ENCODE assay signal across 1 cellular context in genomic region chr12:117968826-117969659, GRCh38.
A peak's percentile ranks its signal among the peaks of the same experiment; 100 is the strongest.
TF ChIP-seq lines count a peak whose summit lies in the region.

TSS of gene KSR2 (minus strand) at chr12:117968990. CDS start at chr12:117968255, 735 bp downstream.

TF ChIP-seq in HepG2, 621 proteins besides CTCF, POLR2A, EP300 and RAD21 (continued from another document):
- TF ChIP-seq ZNF407 (CRISPR knock-in tag; IDR thresholded peaks at IDR 0.05; ENCODE audit: not compliant biosample characterization) (peak; percentile 100), ZFP91 (CRISPR knock-in tag; IDR thresholded peaks at IDR 0.05; ENCODE audit: borderline replicate concordance) (peak; percentile 26; the same call in 1 of the 2 replicates), MEIS2 (CRISPR knock-in tag; IDR thresholded peaks at IDR 0.05) (peak; percentile 56; the same call in 1 of the 2 replicates), ZNF333 (CRISPR knock-in tag; IDR thresholded peaks at IDR 0.05; ENCODE audit: borderline replicate concordance) (no peak), PATZ1 (CRISPR knock-in tag; IDR thresholded peaks at IDR 0.05) (peak; percentile 47; the same call in 1 of the 2 replicates), ZFY (CRISPR knock-in tag; IDR thresholded peaks at IDR 0.05) (0 out of 2 replicates have a peak, but pooled peaks have one; percentile 18), STAT6 (CRISPR knock-in tag; IDR thresholded peaks at IDR 0.05; ENCODE audit: borderline replicate concordance) (no peak), ZNF777 (CRISPR knock-in tag; IDR thresholded peaks at IDR 0.05) (peak; percentile 60; the same call in 1 of the 2 replicates), CEBPB (IDR thresholded peaks at IDR 0.05; ENCODE audit: borderline replicate concordance, low read depth, low read length) (peak; percentile 39; the same call in 1 of the 2 replicates), ZNF709 (CRISPR knock-in tag; IDR thresholded peaks at IDR 0.05) (no peak), GMEB2 (CRISPR knock-in tag; IDR thresholded peaks at IDR 0.05; ENCODE audit: low read depth) (no peak), PBX2 (CRISPR knock-in tag; IDR thresholded peaks at IDR 0.05) (peak; percentile 65), KMT2A (CRISPR knock-in tag; IDR thresholded peaks at IDR 0.05) (no peak), ZNF800 (CRISPR knock-in tag; IDR thresholded peaks at IDR 0.05) (peak; percentile 95; the same call in 1 of the 2 replicates), ZNF292 (CRISPR knock-in tag; IDR thresholded peaks at IDR 0.05; ENCODE audit: borderline replicate concordance, low read depth) (peak; percentile 34; the same call in 1 of the 2 replicates), ZNF687 (CRISPR knock-in tag; IDR thresholded peaks at IDR 0.05) (peak; percentile 40), MTA1 (CRISPR knock-in tag; IDR thresholded peaks at IDR 0.05; ENCODE audit: borderline replicate concordance) (peak; percentile 34; the same call in 1 of the 2 replicates), NFKB2 (CRISPR knock-in tag; IDR thresholded peaks at IDR 0.05; ENCODE audit: borderline replicate concordance) (no peak), PRPF4 (IDR thresholded peaks at IDR 0.05; ENCODE audit: low read depth, low read length, poor library complexity, severe bottlenecking) (no peak)
